In the genomic region with DNA sequence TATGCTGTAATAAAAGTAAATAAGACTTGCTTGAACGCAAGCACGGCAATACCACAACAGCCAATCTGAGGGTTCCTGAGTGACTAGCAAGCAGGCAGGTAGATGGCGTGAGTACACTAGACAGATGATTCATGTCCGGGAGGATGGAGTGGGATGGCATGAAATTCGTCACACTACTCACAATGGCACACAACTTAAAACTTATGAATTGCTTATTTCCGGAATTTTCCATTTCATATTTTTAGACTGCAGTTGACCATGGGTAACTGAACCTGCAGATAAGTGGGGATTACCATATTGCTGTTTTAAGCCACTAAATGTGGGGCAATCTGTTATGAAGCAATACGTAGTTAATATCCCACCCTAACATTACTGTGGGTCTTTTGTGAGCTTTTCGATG, we compare ENCODE assay signal across 16 cellular contexts.
DNase-seq lines count a peak whose midpoint lies in the region; ATAC-seq and TF ChIP-seq lines count a peak whose summit lies in the region.
"Had no signal": no experiment of that assay in that cellular context is flagged by ENCODE, and none has a peak within 500 bp of the region (broad histone marks: within the 10 kb centered on the region; RNA-seq: fewer than 3 reads in every experiment).

No MANE protein-coding gene starts in this region.

- no peak for TF ChIP-seq POLR2A in sigmoid colon (IDR thresholded peaks at IDR 0.05)

- ATAC-seq in HG03460 (IDR thresholded peaks at IDR 0.05; ENCODE audit: unreplicated experiment), result no peak

- H3K4me3 ChIP-seq in sigmoid colon, result no peak overlapping the region
- H3K4me3 ChIP-seq: MG63, neural progenitor cell, SJCRH30, suprapubic skin had no signal

- no peaks in the 10 kb centered on the region for H3K36me3 Mint-ChIP-seq in activated T-cell treated with anti-CD3 and anti-CD28 coated beads, Interleukin-2, amount 50 U/mL, for 24 hours (ENCODE audit: low read depth)
- no peaks in the 10 kb centered on the region; the same call in 1 of the 2 replicates for H3K36me3 Mint-ChIP-seq in HFFc6 (ENCODE audit: low read depth)
- H3K36me3 Mint-ChIP-seq: neural progenitor cell had no signal

- no peaks in the 10 kb centered on the region for H3K27me3 ChIP-seq in sigmoid colon
- H3K27me3 ChIP-seq: MG63, neural progenitor cell, suprapubic skin had no signal

- intact Hi-C loops in sigmoid colon (cut with DNase I), result loop anchor here (10.0 kb wide), 1 partner anchor 129 kb away; the partner anchor contains the start of gene ATP9A

- H3K4me1 Mint-ChIP-seq in activated T-cell treated with anti-CD3 and anti-CD28 coated beads, Interleukin-2, amount 50 U/mL, for 24 hours (ENCODE audit: low read depth), result peaks cover 38% of the 10 kb centered on the region
- peaks cover 40% of the 10 kb centered on the region for H3K4me1 Mint-ChIP-seq in HFFc6 (ENCODE audit: low read depth)
- H3K4me1 Mint-ChIP-seq: neural progenitor cell had no signal

- TF ChIP-seq EP300 in sigmoid colon (IDR thresholded peaks at IDR 0.05), result no peak

- no peak for DNase-seq in activated T-cell treated with anti-CD3 and anti-CD28 coated beads, Interleukin-2, amount 50 U/mL, for 24 hours
- DNase-seq in activated T-cell treated with anti-CD3 and anti-CD28 coated beads for 4 hours (no peak), NCI-H460 (ENCODE audit: extremely low read depth, low read depth) (peak; percentile 51), sigmoid colon (no peak), HFFc6 (no peak)
- peak; percentile 27 for DNase-seq in activated T-helper 9 cell treated with anti-CD3 and anti-CD28 coated beads, Interleukin-2, amount 50 U/mL, for 16 hours (ENCODE audit: low read depth)
- peak; percentile 36 for DNase-seq in stimulated activated CD4-positive, alpha-beta T cell treated with anti-CD3 and anti-CD28 coated beads, Interleukin-1b, Interleukin-23, amount 100 ng/mL, for 48 hours
- DNase-seq: foreskin melanocyte, H7, mesenchymal stem cell, MG63, NCI-H2107, SJCRH30 had no signal

- no peaks in the 10 kb centered on the region for H3K9me3 Mint-ChIP-seq in activated T-cell treated with anti-CD3 and anti-CD28 coated beads, Interleukin-2, amount 50 U/mL, for 24 hours
- H3K9me3 Mint-ChIP-seq in HFFc6, result no peaks in the 10 kb centered on the region
- H3K9me3 Mint-ChIP-seq: neural progenitor cell had no signal

- 85 to 93% methylated on average over 8 of the region's 8 CpGs for WGBS in sigmoid colon, 2 donors

- peaks cover 0 to 15% (median 0%) of the 10 kb centered on the region in 4 donors for H3K36me3 ChIP-seq in sigmoid colon
- H3K36me3 ChIP-seq: neural progenitor cell, SJCRH30 had no signal

- no peak overlapping the region for H3K4me3 Mint-ChIP-seq in activated T-cell treated with anti-CD3 and anti-CD28 coated beads, Interleukin-2, amount 50 U/mL, for 24 hours
- no peak overlapping the region for H3K4me3 Mint-ChIP-seq in HFFc6
- H3K4me3 Mint-ChIP-seq: neural progenitor cell had no signal

- peaks cover 0 to 13% (median 9%) of the 10 kb centered on the region in 4 donors for H3K4me1 ChIP-seq in sigmoid colon
- H3K4me1 ChIP-seq: neural progenitor cell had no signal

- no peak overlapping the region for H3K27ac ChIP-seq in sigmoid colon
- H3K27ac ChIP-seq: neural progenitor cell, SJCRH30, suprapubic skin had no signal

- TF ChIP-seq CTCF in sigmoid colon (IDR thresholded peaks at IDR 0.05) (no peak), HFFc6 (IDR thresholded peaks at IDR 0.05) (no peak)

- no peaks in the 10 kb centered on the region for H3K9me3 ChIP-seq in sigmoid colon
- H3K9me3 ChIP-seq: MG63, SJCRH30, suprapubic skin had no signal

- peaks cover 19% of the 10 kb centered on the region for H3K27me3 Mint-ChIP-seq in activated T-cell treated with anti-CD3 and anti-CD28 coated beads, Interleukin-2, amount 50 U/mL, for 24 hours
- H3K27me3 Mint-ChIP-seq in HFFc6 (ENCODE audit: insufficient read depth), result peaks cover 1% of the 10 kb centered on the region; the same call in 1 of the 2 replicates

- H3K27ac Mint-ChIP-seq in activated T-cell treated with anti-CD3 and anti-CD28 coated beads, Interleukin-2, amount 50 U/mL, for 24 hours, result peak overlapping the region; percentile 65
- no peak overlapping the region for H3K27ac Mint-ChIP-seq in HFFc6
- H3K27ac Mint-ChIP-seq: neural progenitor cell had no signal

Comparison
In these comparisons a context has a peak if more than half of its experiments do, and no peak if none do; other contexts are left out.
1. DNase-seq: peak in NCI-H460 (single experiment), activated T-helper 9 cell treated with anti-CD3 and anti-CD28 coated beads, Interleukin-2, amount 50 U/mL, for 16 hours (single experiment) and stimulated activated CD4-positive, alpha-beta T cell treated with anti-CD3 and anti-CD28 coated beads, Interleukin-1b, Interleukin-23, amount 100 ng/mL, for 48 hours (single experiment); none in activated T-cell treated with anti-CD3 and anti-CD28 coated beads, Interleukin-2, amount 50 U/mL, for 24 hours (single experiment), activated T-cell treated with anti-CD3 and anti-CD28 coated beads for 4 hours (single experiment), sigmoid colon (single experiment) and HFFc6 (single experiment).